In the genomic region with DNA sequence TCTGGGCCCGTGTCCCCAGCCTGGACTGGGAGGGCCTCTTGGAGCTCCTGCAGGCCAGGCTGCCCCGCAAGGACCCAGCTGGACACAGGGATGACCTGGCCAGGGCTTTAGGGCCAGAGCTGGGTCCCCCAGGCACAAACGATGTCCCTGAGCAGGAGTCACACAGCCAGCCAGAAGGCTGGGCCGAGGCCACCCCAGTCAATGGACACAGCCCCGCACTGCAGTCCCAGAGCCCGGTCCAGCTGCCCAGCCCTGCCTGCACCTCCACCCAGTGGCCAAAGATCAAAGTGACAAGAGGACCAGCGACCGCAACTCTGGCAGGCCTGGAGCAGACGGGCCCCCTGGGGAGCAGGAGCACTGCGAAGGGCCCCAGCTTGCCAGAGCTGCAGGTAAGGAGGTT, we compare ENCODE assay signal across 9 cellular contexts. TPM values are rescaled to one million over a fixed set of nuclear protein-coding genes. Genes with fewer than 3 reads are reported as not detected.
DNase-seq lines count a peak whose midpoint lies in the region; ATAC-seq and TF ChIP-seq lines count a peak whose summit lies in the region.
"Had no signal": no experiment of that assay in that cellular context is flagged by ENCODE, and none has a peak within 500 bp of the region (broad histone marks: within the 10 kb centered on the region; RNA-seq: fewer than 3 reads in every experiment).

No MANE protein-coding gene starts in this region.

- H3K36me3 ChIP-seq in upper lobe of left lung: no peaks in the 10 kb centered on the region

- H3K27ac Mint-ChIP-seq in CD4-positive, alpha-beta T cell: no peak overlapping the region

- ATAC-seq in upper lobe of left lung (ENCODE audit: low FRiP score in 2 of 2): peak; percentile 34 to 65
- ATAC-seq in CD4-positive, alpha-beta T cell (ENCODE audit: poor library complexity): no peak
- ATAC-seq in HG03378 (IDR thresholded peaks at IDR 0.05; ENCODE audit: unreplicated experiment): no peak

- TF ChIP-seq EP300 in upper lobe of left lung (IDR thresholded peaks at IDR 0.05): no peak

- H3K36me3 Mint-ChIP-seq in CD4-positive, alpha-beta T cell (ENCODE audit: low read depth): no peaks in the 10 kb centered on the region

- H3K4me3 ChIP-seq in upper lobe of left lung: no peak overlapping the region

- 67% methylated on average over 4 of the region's 10 CpGs; no CpG with 5 or more reads in 1 of the 2 donors for WGBS in upper lobe of left lung, 2 donors

- H3K9me3 ChIP-seq in upper lobe of left lung: no peaks in the 10 kb centered on the region
- H3K9me3 ChIP-seq in CD4-positive, alpha-beta T cell (ENCODE audit: control insufficient read depth, low read length): no peaks in the 10 kb centered on the region

- no peaks in the 10 kb centered on the region for H3K27me3 Mint-ChIP-seq in CD4-positive, alpha-beta T cell

- peak; percentile 40 to 69 (median 48) for TF ChIP-seq CTCF in upper lobe of left lung (IDR thresholded peaks at IDR 0.05)
- TF ChIP-seq CTCF in CD4-positive, alpha-beta T cell (IDR thresholded peaks at IDR 0.05): no peak

- CTCF ChIA-PET in CD4-positive, alpha-beta T cell (lab: Charles Lee): interaction anchor here (0.5 kb wide), 1 partner anchor 1431 kb away, joined by 3 read pairs; no protein-coding TSS in a partner anchor

- POLR2A ChIA-PET in CD4-positive, alpha-beta T cell (lab: Charles Lee): no interaction called here

- DNase-seq in NCI-H1092 treated with DMSO at 0.1 percent for 48 hours (lab: John Stamatoyannopoulos, UW) (peak; percentile 8), NCI-H1092 (lab: John Stamatoyannopoulos, UW) (no peak), cerebellum (ENCODE audit: low spot score) (peak; percentile 20), left kidney (ENCODE audit: low read depth, low spot score) (peak; percentile 70), upper lobe of left lung (peak; percentile 68 to 83), SIG-M5 (lab: John Stamatoyannopoulos, UW) (no peak)
- DNase-seq in CD4-positive, alpha-beta T cell: no peak
- DNase-seq: stimulated activated CD4-positive, alpha-beta T cell treated with anti-CD3 and anti-CD28 coated beads, Interleukin-1b, Interleukin-23, amount 100 ng/mL, for 48 hours had no signal

- no peak overlapping the region for H3K4me3 Mint-ChIP-seq in CD4-positive, alpha-beta T cell

- no peak for TF ChIP-seq POLR2A in upper lobe of left lung (IDR thresholded peaks at IDR 0.05)

- no peaks in the 10 kb centered on the region for H3K27me3 ChIP-seq in upper lobe of left lung
- no peaks in the 10 kb centered on the region for H3K27me3 ChIP-seq in CD4-positive, alpha-beta T cell (ENCODE audit: control insufficient read depth, insufficient read depth, low read length)

- H3K4me1 ChIP-seq in upper lobe of left lung: peaks cover 15 to 32% (median 32%) of the 10 kb centered on the region in 4 donors

- H3K4me1 Mint-ChIP-seq in CD4-positive, alpha-beta T cell (ENCODE audit: low read depth): no peaks in the 10 kb centered on the region

- peak overlapping the region in 2 of 4 donors; percentile 1 for H3K27ac ChIP-seq in upper lobe of left lung
- no peak overlapping the region for H3K27ac ChIP-seq in CD4-positive, alpha-beta T cell (ENCODE audit: low read depth, low read length)

- intact Hi-C loops in CD4-positive, alpha-beta T cell (cut with DNase I, micrococcal nuclease): no loop called here

- H3K9me3 Mint-ChIP-seq in CD4-positive, alpha-beta T cell: no peaks in the 10 kb centered on the region

RNA-seq across cellular contexts. Expression of a gene that starts 38.2 kb away (rescaled TPM):
- total RNA-seq in cerebellum (28.5 TPM), upper lobe of left lung (100 to 1,000 TPM in 4 of 6 donors, 10 to 100 TPM in 2; 76.5 to 151 (median 113) TPM)
- total RNA-seq in CD4-positive, alpha-beta T cell: 10 to 100 TPM in 1 of 2 experiments, 1 to 10 TPM in 1; 9.0 to 10.1 TPM

RNA-seq across cellular contexts. Expression of a gene that starts 48.9 kb away (rescaled TPM):
- 11.3 TPM for total RNA-seq in cerebellum
- 10 to 100 TPM; 23.5 to 89.1 (median 26.7) TPM for total RNA-seq in upper lobe of left lung
- total RNA-seq in CD4-positive, alpha-beta T cell: 10 to 100 TPM; 24.3 to 26.2 TPM

RNA-seq across cellular contexts. Expression of a gene that starts 59.6 kb away (rescaled TPM):
- 152 TPM for total RNA-seq in cerebellum
- total RNA-seq in upper lobe of left lung: 100 to 1,000 TPM; 125 to 750 (median 400) TPM
- 10 to 100 TPM; 85.1 to 93.7 TPM for total RNA-seq in CD4-positive, alpha-beta T cell

Comparison
In these comparisons a context has a peak if more than half of its experiments do, and no peak if none do; other contexts are left out.
1. DNase-seq: peak in NCI-H1092 treated with DMSO at 0.1 percent for 48 hours (single experiment), cerebellum (single experiment), left kidney (single experiment) and upper lobe of left lung (2 of 2); none in NCI-H1092 (single experiment), SIG-M5 (single experiment) and CD4-positive, alpha-beta T cell (0 of 10).
2. ATAC-seq: peak in upper lobe of left lung (2 of 2); none in CD4-positive, alpha-beta T cell (single experiment) and HG03378 (single experiment).